Comparison of ENCODE assay signal across 6 cellular contexts in the genomic region with DNA sequence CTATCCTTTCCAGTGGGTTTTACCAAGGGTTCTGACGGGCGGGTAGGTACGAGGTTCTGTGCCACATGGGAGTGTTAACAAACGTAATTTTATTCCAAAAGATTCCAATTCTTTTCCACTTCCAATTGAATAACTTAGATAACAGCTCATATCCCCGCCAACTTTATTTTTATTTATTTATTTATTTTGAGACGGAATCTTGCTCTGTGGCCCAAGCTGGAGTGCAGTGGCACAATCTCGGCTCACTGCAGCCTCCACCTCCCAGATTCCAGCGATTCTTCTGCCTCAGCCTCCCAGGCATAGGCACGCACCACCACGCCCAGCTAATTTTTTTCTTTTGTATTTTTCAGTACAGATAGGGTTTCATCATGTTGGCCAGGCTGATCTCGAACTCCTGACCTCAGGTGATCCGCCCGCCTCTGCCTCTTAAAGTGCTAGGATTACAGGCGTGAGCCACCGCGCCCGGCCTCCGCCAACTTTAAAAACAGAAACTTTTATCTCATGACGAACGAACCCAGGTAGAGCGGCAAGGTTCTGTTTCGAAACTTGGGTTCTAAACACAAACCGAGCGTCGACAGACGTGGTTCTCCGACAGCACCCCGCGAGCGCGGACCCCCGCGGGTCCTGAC. TPM values are rescaled to one million over a fixed set of nuclear protein-coding genes. Genes with fewer than 3 reads are reported as not detected.
A peak's percentile ranks its signal among the peaks of the same experiment; 100 is the strongest.
DNase-seq lines count a peak whose midpoint lies in the region; ATAC-seq and TF ChIP-seq lines count a peak whose summit lies in the region.

No MANE protein-coding gene starts in this region.

- H3K4me1 ChIP-seq in upper lobe of right lung: peaks cover 16% of the 10 kb centered on the region

- no peaks in the 10 kb centered on the region for H3K9me3 ChIP-seq in upper lobe of right lung

- TF ChIP-seq EP300 in Ishikawa (IDR thresholded peaks at IDR 0.05; ENCODE audit: borderline replicate concordance): no peak

- H3K4me3 ChIP-seq in upper lobe of right lung: peak overlapping the region; percentile 70

- H3K27ac ChIP-seq in upper lobe of right lung: peak overlapping the region; percentile 83

- intact Hi-C loops in upper lobe of right lung (cut with DNase I): no loop called here

- H3K36me3 ChIP-seq in upper lobe of right lung: peaks cover 44% of the 10 kb centered on the region

- ATAC-seq in upper lobe of right lung: no peak

- peak; percentile 72 for DNase-seq in activated CD8-positive, alpha-beta memory T cell treated with anti-CD3 and anti-CD28 coated beads, Interleukin-2, amount 50 U/mL, for 48 hours
- peak; percentile 25 for DNase-seq in kidney glomerular epithelial cell (lab: John Stamatoyannopoulos, UW)
- no peak for DNase-seq in upper lobe of right lung
- no peak for DNase-seq in NCI-H2196 (lab: John Stamatoyannopoulos, UW; ENCODE audit: unreplicated experiment)
- no peak for DNase-seq in GM10248 (ENCODE audit: extremely low spot score)

- TF ChIP-seq RAD21 in Ishikawa (IDR thresholded peaks at IDR 0.05; ENCODE audit: low read depth): no peak

- CTCF ChIA-PET in GM10248 (lab: Yijun Ruan, JAX): interaction anchor here (0.6 to 3.1 kb wide), 21 partner anchors 10 to 251 kb away, joined by 3 to 33 read pairs (median 4); partner anchors contain the start of gene RNPS1

- TF ChIP-seq CTCF in upper lobe of right lung (IDR thresholded peaks at IDR 0.05) (no peak), GM10248 (IDR thresholded peaks at IDR 0.05; ENCODE audit: control extremely low read depth, extremely low read depth, low read depth, missing control alignments) (no peak)

- H3K27me3 ChIP-seq in upper lobe of right lung: no peaks in the 10 kb centered on the region

- POLR2A ChIA-PET in GM10248 (lab: Yijun Ruan, JAX): interaction anchor here (0.6 to 1.9 kb wide), 5 partner anchors 10 to 720 kb away, joined by 3 to 8 read pairs (median 6); partner anchors contain the start of gene RPS2

TF ChIP-seq in Ishikawa, 13 proteins besides CTCF, POLR2A, EP300 and RAD21:
- TF ChIP-seq NFIC (IDR thresholded peaks at IDR 0.05) (no peak), CEBPB (IDR thresholded peaks at IDR 0.05) (peak; percentile 23; the same call in 1 of the 2 replicates), TEAD4 (IDR thresholded peaks at IDR 0.05) (peak; percentile 54)

RNA-seq across cellular contexts. Expression of gene ECI1, which starts 0.6 kb away (rescaled TPM):
- 46.2 TPM for total RNA-seq in upper lobe of right lung

RNA-seq across cellular contexts. Expression of gene DNASE1L2, which starts 14.5 kb away (rescaled TPM):
- total RNA-seq in upper lobe of right lung: 0.78 TPM

RNA-seq across cellular contexts. Expression of gene RNPS1, which starts 17.2 kb away (rescaled TPM):
- 116 TPM for total RNA-seq in upper lobe of right lung

RNA-seq across cellular contexts. Expression of gene E4F1, which starts 27.4 kb away (rescaled TPM):
- total RNA-seq in upper lobe of right lung: 22.6 TPM

RNA-seq across cellular contexts. Expression of gene PGP, which starts 36.1 kb away (rescaled TPM):
- 15.0 TPM for total RNA-seq in upper lobe of right lung

Comparison
In these comparisons a context has a peak if more than half of its experiments do, and no peak if none do; other contexts are left out.
1. DNase-seq: peak in activated CD8-positive, alpha-beta memory T cell treated with anti-CD3 and anti-CD28 coated beads, Interleukin-2, amount 50 U/mL, for 48 hours (single experiment) and kidney glomerular epithelial cell (single experiment); none in upper lobe of right lung (single experiment), NCI-H2196 (single experiment) and GM10248 (single experiment).